15 cellular contexts compared by ENCODE assay signal in genomic region chr13:79445968-79446645, GRCh38. TPM values are rescaled to one million over a fixed set of nuclear protein-coding genes. Genes with fewer than 3 reads are reported as not detected.
DNase-seq lines count a peak whose midpoint lies in the region; ATAC-seq, FAIRE-seq and TF ChIP-seq lines count a peak whose summit lies in the region.
"Had no signal": no experiment of that assay in that cellular context is flagged by ENCODE, and none has a peak within 500 bp of the region (broad histone marks: within the 10 kb centered on the region; RNA-seq: fewer than 3 reads in every experiment).

No MANE protein-coding gene starts in this region.

- peak overlapping the region; percentile 25; the same call in 1 of the 2 replicates for H2AFZ ChIP-seq in GM23338

- FAIRE-seq in frontal cortex (lab: Jason Lieb, UNC), result no peak
- FAIRE-seq: bronchial epithelial cell had no signal

- CTCF ChIA-PET in CD8-positive, alpha-beta T cell (lab: Charles Lee), result interaction anchor here (1.5 kb wide), 1 partner anchor 94 kb away, joined by 5 read pairs; no protein-coding TSS in a partner anchor

- H3K4me2 ChIP-seq in GM23338, result no peak overlapping the region

- H3K36me3 Mint-ChIP-seq in CD8-positive, alpha-beta T cell, result no peaks in the 10 kb centered on the region
- H3K36me3 Mint-ChIP-seq in GM23338 (ENCODE audit: low read depth), result no peaks in the 10 kb centered on the region
- no peaks in the 10 kb centered on the region for H3K36me3 Mint-ChIP-seq in natural killer cell

- peak; percentile 55 for ATAC-seq in CD8-positive, alpha-beta T cell
- ATAC-seq in GM23338 (peak; percentile 98), natural killer cell (peak; percentile 51 to 57 (median 52))
- ATAC-seq: activated CD4-positive, CD25-positive, alpha-beta regulatory T cell treated with anti-CD3 and anti-CD28 coated beads, Interleukin-2, amount 50 U/mL, for 24 hours; heart left ventricle had no signal

- H3K36me3 ChIP-seq in CD8-positive, alpha-beta T cell (ENCODE audit: insufficient read depth, low read length), result no peaks in the 10 kb centered on the region
- H3K36me3 ChIP-seq in GM23338 (ENCODE audit: insufficient read depth), result no peaks in the 10 kb centered on the region
- H3K36me3 ChIP-seq: BE2C, heart left ventricle, right atrium auricular region, tibial artery had no signal

- no peaks in the 10 kb centered on the region for H3K9me3 Mint-ChIP-seq in CD8-positive, alpha-beta T cell
- H3K9me3 Mint-ChIP-seq in GM23338 (no peaks in the 10 kb centered on the region), natural killer cell (no peaks in the 10 kb centered on the region)

- DNase-seq in CD8-positive, alpha-beta T cell, result no peak
- DNase-seq in GM23338 (ENCODE audit: low spot score) (peak; percentile 74), natural killer cell (no peak), frontal cortex (ENCODE audit: low spot score in 2 of 2) (no peak), HK-2 (ENCODE audit: unreplicated experiment) (no peak), NCI-H748 (lab: John Stamatoyannopoulos, UW; ENCODE audit: unreplicated experiment) (no peak)
- peak; percentile 42 to 59 for DNase-seq in activated T-cell treated with anti-CD3 and anti-CD28 coated beads, Interleukin-2, amount 50 U/mL, for 48 hours
- DNase-seq: BE2C, GOT3, heart left ventricle, NCI-H1417, tibial artery had no signal

- TF ChIP-seq CTCF in CD8-positive, alpha-beta T cell (IDR thresholded peaks at IDR 0.05), result no peak
- TF ChIP-seq CTCF in GM23338 (conservative IDR thresholded peaks at IDR 0.05; ENCODE audit: low read depth in 2 of 2) (no peak), natural killer cell (IDR thresholded peaks at IDR 0.05) (no peak)

- H3K27ac Mint-ChIP-seq in CD8-positive, alpha-beta T cell, result peak overlapping the region; percentile 5
- H3K27ac Mint-ChIP-seq in GM23338 (no peak overlapping the region), natural killer cell (peak overlapping the region; percentile 25 to 46)

- H3K4me1 Mint-ChIP-seq in CD8-positive, alpha-beta T cell (ENCODE audit: low read depth), result peaks cover 27% of the 10 kb centered on the region
- H3K4me1 Mint-ChIP-seq in GM23338 (peaks cover 23% of the 10 kb centered on the region), natural killer cell (peaks cover 34 to 44% of the 10 kb centered on the region in 2 donors)

- no peak overlapping the region for H3K27ac ChIP-seq in CD8-positive, alpha-beta T cell (ENCODE audit: low read depth, low read length)
- no peak overlapping the region for H3K27ac ChIP-seq in GM23338 (ENCODE audit: low read depth)
- H3K27ac ChIP-seq: heart left ventricle, right atrium auricular region, tibial artery had no signal

- intact Hi-C loops in CD8-positive, alpha-beta T cell (cut with DNase I, micrococcal nuclease), result no loop called here
- intact Hi-C loops in natural killer cell (cut with micrococcal nuclease), result no loop called here

- no peaks in the 10 kb centered on the region for H3K79me2 ChIP-seq in GM23338 (replicated peaks; ENCODE audit: insufficient read depth)

- H3K4me1 ChIP-seq in CD8-positive, alpha-beta T cell (ENCODE audit: insufficient read depth, low read length), result peaks cover 16% of the 10 kb centered on the region
- H3K4me1 ChIP-seq in GM23338 (ENCODE audit: insufficient read depth), result peaks cover 4% of the 10 kb centered on the region; the same call in 1 of the 2 replicates
- H3K4me1 ChIP-seq: heart left ventricle, right atrium auricular region, tibial artery had no signal

- no peaks in the 10 kb centered on the region for H3K27me3 Mint-ChIP-seq in CD8-positive, alpha-beta T cell (ENCODE audit: low read depth)
- H3K27me3 Mint-ChIP-seq in GM23338 (ENCODE audit: insufficient read depth, low read depth, poor library complexity) (peaks cover 9% of the 10 kb centered on the region), natural killer cell (ENCODE audit: low read depth in 2 of 2) (no peaks in the 10 kb centered on the region)

- H3F3A ChIP-seq in GM23338 (replicated peaks; ENCODE audit: low read depth), result no peaks in the 10 kb centered on the region

- no peak overlapping the region for H3K4me3 ChIP-seq in CD8-positive, alpha-beta T cell (ENCODE audit: low read depth, low read length)
- no peak overlapping the region for H3K4me3 ChIP-seq in GM23338
- H3K4me3 ChIP-seq: heart left ventricle, right atrium auricular region, tibial artery had no signal

- H3K4me3 Mint-ChIP-seq in CD8-positive, alpha-beta T cell, result no peak overlapping the region
- no peak overlapping the region for H3K4me3 Mint-ChIP-seq in GM23338
- H3K4me3 Mint-ChIP-seq in natural killer cell, result no peak overlapping the region

- no peaks in the 10 kb centered on the region for H3K9me2 ChIP-seq in GM23338 (ENCODE audit: insufficient read depth)

- no peaks in the 10 kb centered on the region for H3K9me3 ChIP-seq in CD8-positive, alpha-beta T cell (ENCODE audit: low read length)
- H3K9me3 ChIP-seq: BE2C, heart left ventricle, right atrium auricular region, tibial artery had no signal

- H3K27me3 ChIP-seq in CD8-positive, alpha-beta T cell (ENCODE audit: insufficient read depth, low read length), result no peaks in the 10 kb centered on the region
- H3K27me3 ChIP-seq in GM23338 (ENCODE audit: insufficient read depth), result no peaks in the 10 kb centered on the region
- H3K27me3 ChIP-seq: BE2C, heart left ventricle, right atrium auricular region, tibial artery had no signal

- POLR2A ChIA-PET in CD8-positive, alpha-beta T cell (lab: Charles Lee), result no interaction called here

- H4K20me1 ChIP-seq in GM23338 (replicated peaks; ENCODE audit: insufficient read depth), result no peaks in the 10 kb centered on the region

TF ChIP-seq in GM23338, 12 proteins besides CTCF, POLR2A, EP300 and RAD21 (continues in another document):
- no peak for TF ChIP-seq EZH2phosphoT487 (IDR thresholded peaks at IDR 0.05; ENCODE audit: unreplicated experiment)
- TF ChIP-seq ETS1 (IDR thresholded peaks at IDR 0.05), result no peak

RNA-seq across cellular contexts. Expression of gene NDFIP2, which starts 34.8 kb away (rescaled TPM):
- total RNA-seq in CD8-positive, alpha-beta T cell, result 1 to 10 TPM; 2.6 TPM
- total RNA-seq in GM23338 (2014; rRNA removed; shearing (Covaris generic)), result 28.7 and 32.8 TPM in 2 replicates
- polyA plus RNA-seq in GM23338 (2016; fragmentation: Nextera tagmentation; extraction: Ambion mirVana), result 25.2 and 28.3 TPM in 2 replicates
- total RNA-seq in natural killer cell (1 to 10 TPM; 2.6 to 9.6 (median 3.6) TPM), frontal cortex (61.1 TPM)

RNA-seq across cellular contexts. Expression of gene RBM26, which starts 40.1 kb away (rescaled TPM):
- total RNA-seq in CD8-positive, alpha-beta T cell, result 10 to 100 TPM; 55.7 to 61.1 TPM
- 61.4 and 69.3 TPM in 2 replicates for total RNA-seq in GM23338 (2014; rRNA removed; shearing (Covaris generic))
- 36.3 and 46.0 TPM in 2 replicates for polyA plus RNA-seq in GM23338 (2016; fragmentation: Nextera tagmentation; extraction: Ambion mirVana)
- total RNA-seq in natural killer cell (10 to 100 TPM; 59.3 to 70.3 (median 66.5) TPM), frontal cortex (55.8 TPM)

Comparison
In these comparisons a context has a peak if more than half of its experiments do, and no peak if none do; other contexts are left out.
1. DNase-seq: peak in GM23338 (single experiment) and activated T-cell treated with anti-CD3 and anti-CD28 coated beads, Interleukin-2, amount 50 U/mL, for 48 hours (2 of 2); none in CD8-positive, alpha-beta T cell (0 of 7), natural killer cell (single experiment), frontal cortex (0 of 2), HK-2 (single experiment) and NCI-H748 (single experiment).
2. Peak in every context shown above with its lines, with median percentiles within 50 percentile points of each other: ATAC-seq.